2 cellular contexts compared by ENCODE assay signal in genomic region chr12:113908584-113909100, GRCh38.
A peak's percentile ranks its signal among the peaks of the same experiment; 100 is the strongest.
TF ChIP-seq lines count a peak whose summit lies in the region.

No MANE protein-coding gene starts in this region.

TF ChIP-seq in HepG2, 621 proteins besides CTCF, POLR2A, EP300 and RAD21:
- TF ChIP-seq GPBP1L1 (CRISPR knock-in tag; IDR thresholded peaks at IDR 0.05) = no peak
- TF ChIP-seq DZIP1 (CRISPR knock-in tag; IDR thresholded peaks at IDR 0.05) = no peak
- no peak for TF ChIP-seq SMAD1 (CRISPR knock-in tag; IDR thresholded peaks at IDR 0.05; ENCODE audit: borderline replicate concordance, low read depth)
- no peak for TF ChIP-seq ZSCAN12 (CRISPR knock-in tag; IDR thresholded peaks at IDR 0.05)
- TF ChIP-seq NCOA1 (CRISPR knock-in tag; IDR thresholded peaks at IDR 0.05) = no peak
- no peak for TF ChIP-seq MED13 (CRISPR knock-in tag; IDR thresholded peaks at IDR 0.05)
- TF ChIP-seq ZNF768 (CRISPR knock-in tag; IDR thresholded peaks at IDR 0.05) = peak; percentile 94
- TF ChIP-seq ZSCAN5A (CRISPR knock-in tag; IDR thresholded peaks at IDR 0.05; ENCODE audit: borderline replicate concordance) = no peak
- TF ChIP-seq ZNF75D (CRISPR knock-in tag; IDR thresholded peaks at IDR 0.05; ENCODE audit: borderline replicate concordance) = no peak
TF ChIP-seq in HepG2: peak in this region for 1.

TF ChIP-seq in HEK293, 187 proteins besides CTCF, POLR2A, EP300 and RAD21 (continued from another document):
- TF ChIP-seq ZNF768 (tag by site-specific recombination; IDR thresholded peaks at IDR 0.05) = 0 out of 2 replicates have a peak, but pooled peaks have one; percentile 55
